ENCODE assay signal across 20 cellular contexts in the genomic region with DNA sequence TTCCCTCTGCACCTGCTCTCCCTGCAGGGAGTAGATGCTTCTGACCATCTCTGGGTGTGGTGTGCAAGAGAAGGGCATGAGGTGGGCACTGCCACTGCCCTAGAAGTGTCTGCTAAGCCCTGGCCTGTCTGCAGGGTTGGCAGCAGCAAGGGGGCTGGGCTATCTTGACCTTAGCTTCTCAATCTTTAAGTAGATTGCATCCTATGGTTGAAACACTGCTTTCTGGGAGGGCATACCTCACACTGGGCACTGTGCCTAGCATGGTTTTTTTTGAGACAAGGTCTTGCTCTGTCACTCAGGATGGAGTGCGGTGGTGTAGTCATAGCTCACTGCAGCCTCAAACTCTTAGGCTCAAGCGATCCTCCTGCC. TPM values are rescaled to one million over a fixed set of nuclear protein-coding genes. Genes with fewer than 3 reads are reported as not detected.
DNase-seq lines count a peak whose midpoint lies in the region; ATAC-seq and TF ChIP-seq lines count a peak whose summit lies in the region.
"Had no signal": no experiment of that assay in that cellular context is flagged by ENCODE, and none has a peak within 500 bp of the region (broad histone marks: within the 10 kb centered on the region; RNA-seq: fewer than 3 reads in every experiment).

No MANE protein-coding gene starts in this region.

- no peak overlapping the region for H3K4me2 ChIP-seq in Karpas-422 (ENCODE audit: low read depth, low read length, poor library complexity, severe bottlenecking)

- no peaks in the 10 kb centered on the region for H3K79me2 ChIP-seq in Karpas-422 (ENCODE audit: low read length)

- H3K27me3 ChIP-seq in breast epithelium (no peaks in the 10 kb centered on the region), Karpas-422 (ENCODE audit: low read length) (no peaks in the 10 kb centered on the region)
- H3K27me3 ChIP-seq: heart right ventricle had no signal

- peaks cover 8% of the 10 kb centered on the region for H3K4me1 Mint-ChIP-seq in MCF 10A (ENCODE audit: insufficient read depth, unreplicated experiment)
- peaks cover 2% of the 10 kb centered on the region for H3K4me1 Mint-ChIP-seq in activated CD8-positive, alpha-beta T cell treated with anti-CD3 and anti-CD28 coated beads, Interleukin-2, amount 10 ng/mL, durations not matched to agents 7 days and 5 days (ENCODE audit: low read depth)
- H3K4me1 Mint-ChIP-seq: activated B cell treated with CpG ODN at 0.5 μM for 24 hours, nephron progenitor cell had no signal

- H3K9me2 ChIP-seq in Karpas-422 (replicated peaks; ENCODE audit: insufficient read depth, low read length), result no peaks in the 10 kb centered on the region

- no peaks in the 10 kb centered on the region for H3K27me3 Mint-ChIP-seq in MCF 10A (ENCODE audit: insufficient read depth, unreplicated experiment)
- no peaks in the 10 kb centered on the region for H3K27me3 Mint-ChIP-seq in activated CD8-positive, alpha-beta T cell treated with anti-CD3 and anti-CD28 coated beads, Interleukin-2, amount 10 ng/mL, durations not matched to agents 7 days and 5 days (ENCODE audit: low read depth)
- H3K27me3 Mint-ChIP-seq: activated B cell treated with CpG ODN at 0.5 μM for 24 hours; CD4-positive, alpha-beta T cell; type B pancreatic cell had no signal

- H4K20me1 ChIP-seq in Karpas-422 (ENCODE audit: insufficient read depth, low read depth, low read length), result no peaks in the 10 kb centered on the region

- H3K27ac Mint-ChIP-seq in MCF 10A (ENCODE audit: low read depth, unreplicated experiment), result no peak overlapping the region
- H3K27ac Mint-ChIP-seq in activated CD8-positive, alpha-beta T cell treated with anti-CD3 and anti-CD28 coated beads, Interleukin-2, amount 10 ng/mL, durations not matched to agents 7 days and 5 days, result peak overlapping the region; percentile 60
- H3K27ac Mint-ChIP-seq: activated B cell treated with CpG ODN at 0.5 μM for 24 hours; CD4-positive, alpha-beta T cell; type B pancreatic cell had no signal

- peaks cover 11% of the 10 kb centered on the region for H3K36me3 Mint-ChIP-seq in MCF 10A (ENCODE audit: insufficient read depth, unreplicated experiment)
- H3K36me3 Mint-ChIP-seq in activated CD8-positive, alpha-beta T cell treated with anti-CD3 and anti-CD28 coated beads, Interleukin-2, amount 10 ng/mL, durations not matched to agents 7 days and 5 days (ENCODE audit: low read depth), result no peaks in the 10 kb centered on the region

- no peaks in the 10 kb centered on the region for H3K36me3 ChIP-seq in breast epithelium
- H3K36me3 ChIP-seq in Karpas-422 (ENCODE audit: insufficient read depth, low read length), result no peaks in the 10 kb centered on the region

- intact Hi-C loops in MCF 10A (cut with micrococcal nuclease) (no loop called here), breast epithelium (cut with DNase I; ENCODE audit: low total_unique reads) (no loop called here), posterior cingulate gyrus (cut with DNase I) (no loop called here)

- POLR2A ChIA-PET in MCF 10A (lab: Yijun Ruan, JAX), result interaction anchor here (1.2 kb wide), 1 partner anchor 10 kb away, joined by 4 read pairs; no protein-coding TSS in a partner anchor
- POLR2A ChIA-PET in activated CD8-positive, alpha-beta T cell treated with anti-CD3 and anti-CD28 coated beads, Interleukin-2, amount 10 ng/mL, durations not matched to agents 7 days and 5 days (lab: Charles Lee), result interaction anchor here (0.6 kb wide), 1 partner anchor 134 kb away, joined by 4 read pairs; a partner anchor contains a TSS

- no peak overlapping the region for H3K9ac ChIP-seq in Karpas-422 (ENCODE audit: low read length)

- H3K9me3 ChIP-seq in breast epithelium (no peaks in the 10 kb centered on the region), Karpas-422 (ENCODE audit: low read length) (no peaks in the 10 kb centered on the region)
- H3K9me3 ChIP-seq: heart right ventricle had no signal

- H3K4me1 ChIP-seq in breast epithelium (no peaks in the 10 kb centered on the region), Karpas-422 (ENCODE audit: low read length) (no peaks in the 10 kb centered on the region)

- no peak for ATAC-seq in activated CD8-positive, alpha-beta T cell treated with anti-CD3 and anti-CD28 coated beads, Interleukin-2, amount 10 ng/mL, durations not matched to agents 7 days and 5 days
- no peak for ATAC-seq in GM19324 (IDR thresholded peaks at IDR 0.05; ENCODE audit: low FRiP score, unreplicated experiment)
- ATAC-seq in GM19023 (IDR thresholded peaks at IDR 0.05; ENCODE audit: unreplicated experiment), result no peak

- no peak for TF ChIP-seq POLR2A in breast epithelium (IDR thresholded peaks at IDR 0.05)

- H2AFZ ChIP-seq in Karpas-422 (ENCODE audit: low read length), result no peak overlapping the region

- H3K9me3 Mint-ChIP-seq in MCF 10A (ENCODE audit: unreplicated experiment), result no peaks in the 10 kb centered on the region
- H3K9me3 Mint-ChIP-seq in activated CD8-positive, alpha-beta T cell treated with anti-CD3 and anti-CD28 coated beads, Interleukin-2, amount 10 ng/mL, durations not matched to agents 7 days and 5 days (ENCODE audit: insufficient read depth), result no peaks in the 10 kb centered on the region
- H3K9me3 Mint-ChIP-seq: activated B cell treated with CpG ODN at 0.5 μM for 24 hours; CD4-positive, alpha-beta T cell; nephron progenitor cell; type B pancreatic cell had no signal

- H3K4me3 ChIP-seq in breast epithelium (no peak overlapping the region), fibroblast of the aortic adventitia (ENCODE audit: low read depth, low read length) (no peak overlapping the region), Karpas-422 (ENCODE audit: low read length) (no peak overlapping the region)
- H3K4me3 ChIP-seq: heart right ventricle had no signal

- H3K4me3 Mint-ChIP-seq in MCF 10A (ENCODE audit: unreplicated experiment), result no peak overlapping the region
- no peak overlapping the region for H3K4me3 Mint-ChIP-seq in activated CD8-positive, alpha-beta T cell treated with anti-CD3 and anti-CD28 coated beads, Interleukin-2, amount 10 ng/mL, durations not matched to agents 7 days and 5 days
- H3K4me3 Mint-ChIP-seq: activated B cell treated with CpG ODN at 0.5 μM for 24 hours; CD4-positive, alpha-beta T cell; nephron progenitor cell; type B pancreatic cell had no signal

- CTCF ChIA-PET in MCF 10A (lab: Yijun Ruan, JAX), result interaction anchor here (0.6 kb wide), 1 partner anchor 19 kb away, joined by 3 read pairs; no protein-coding TSS in a partner anchor
- CTCF ChIA-PET in activated CD8-positive, alpha-beta T cell treated with anti-CD3 and anti-CD28 coated beads, Interleukin-2, amount 10 ng/mL, durations not matched to agents 7 days and 5 days (lab: Charles Lee), result no interaction called here

- BruUV-seq in MCF 10A (replicated peaks; lab: Mats Ljungman, UMichigan), result no TSS peak

- DNase-seq in MCF 10A (ENCODE audit: unreplicated experiment) (peak; percentile 86), breast epithelium (ENCODE audit: low spot score in 2 of 2) (no peak), fibroblast of the aortic adventitia (ENCODE audit: low read depth) (peak; percentile 39), Karpas-422 (no peak), posterior cingulate gyrus (no peak)
- no peak for DNase-seq in activated CD8-positive, alpha-beta T cell treated with anti-CD3 and anti-CD28 coated beads, Interleukin-2, amount 10 ng/mL, durations not matched to agents 7 days and 5 days
- DNase-seq: activated B cell treated with CpG ODN at 0.5 μM for 24 hours; CD4-positive, alpha-beta T cell; DMS79; heart right ventricle; mesendoderm; NCI-H1417 treated with DMSO at 0.1 percent for 48 hours; NCI-H345; nephron progenitor cell; NK-92 treated with Interleukin-12 subunit alpha and Interleukin-12 subunit beta, amount 100 ng/mL, for 24 hours; SIG-M5; stimulated activated naive CD4-positive, alpha-beta T cell had no signal

- H3K27ac ChIP-seq in breast epithelium (no peak overlapping the region), Karpas-422 (ENCODE audit: low read length) (no peak overlapping the region)
- H3K27ac ChIP-seq: heart right ventricle had no signal

- TF ChIP-seq CTCF in MCF 10A (IDR thresholded peaks at IDR 0.05; ENCODE audit: unreplicated experiment), result no peak
- no peak for TF ChIP-seq CTCF in breast epithelium (IDR thresholded peaks at IDR 0.05)
- TF ChIP-seq CTCF in fibroblast of the aortic adventitia (IDR thresholded peaks at IDR 0.05; ENCODE audit: insufficient read depth, low read length), result no peak

RNA-seq across cellular contexts. Expression of a gene that starts 54.9 kb away (rescaled TPM):
- total RNA-seq in MCF 10A (2022) (13.7 and 14.2 TPM in 2 replicates), breast epithelium (10 to 100 TPM in 2 of 3 donors, 1 to 10 TPM in 1; 7.3 to 20.3 (median 13.0) TPM), fibroblast of the aortic adventitia (ENCODE audit: low replicate concordance) (31.9 and 89.9 TPM in 2 replicates)
- 1 to 10 TPM; 1.5 to 1.7 TPM for total RNA-seq in activated CD8-positive, alpha-beta T cell treated with anti-CD3 and anti-CD28 coated beads, Interleukin-2, amount 10 ng/mL, durations not matched to agents 7 days and 5 days
- 0.76 TPM in 1 of 2 replicates, not detected in the other for total RNA-seq in Karpas-422 (2014; rRNA removed; shearing (Covaris generic); ENCODE audit: low replicate concordance)

Comparison
In these comparisons a context has a peak if more than half of its experiments do, and no peak if none do; other contexts are left out.
1. DNase-seq: peak in MCF 10A (single experiment) and fibroblast of the aortic adventitia (single experiment); none in breast epithelium (0 of 2), activated CD8-positive, alpha-beta T cell treated with anti-CD3 and anti-CD28 coated beads, Interleukin-2, amount 10 ng/mL, durations not matched to agents 7 days and 5 days (single experiment), Karpas-422 (single experiment) and posterior cingulate gyrus (0 of 10).